6 cellular contexts compared by ENCODE assay signal in genomic region chr3:49454898-49455681, GRCh38. TPM values are rescaled to one million over a fixed set of nuclear protein-coding genes. Genes with fewer than 3 reads are reported as not detected.
DNase-seq lines count a peak whose midpoint lies in the region; ATAC-seq lines count a peak whose summit lies in the region.
"Had no signal": no experiment of that assay in that cellular context is flagged by ENCODE, and none has a peak within 500 bp of the region (broad histone marks: within the 10 kb centered on the region; RNA-seq: fewer than 3 reads in every experiment).

No MANE protein-coding gene starts in this region.

- H3K9me3 Mint-ChIP-seq in natural killer cell treated with Interleukin-12 subunit alpha and Interleukin-12 subunit beta and Interleukin-15 and Interleukin-18, amount 100 ng/mL, for 72 hours, result no peaks in the 10 kb centered on the region

- ATAC-seq in natural killer cell treated with Interleukin-12 subunit alpha and Interleukin-12 subunit beta and Interleukin-15 and Interleukin-18, amount 100 ng/mL, for 72 hours, result no peak
- ATAC-seq in left colon, result no peak

- intact Hi-C loops in left colon (cut with DNase I, micrococcal nuclease), result no loop called here

- H3K27ac Mint-ChIP-seq in natural killer cell treated with Interleukin-12 subunit alpha and Interleukin-12 subunit beta and Interleukin-15 and Interleukin-18, amount 100 ng/mL, for 72 hours, result no peak overlapping the region

- no peaks in the 10 kb centered on the region for H3K36me3 Mint-ChIP-seq in natural killer cell treated with Interleukin-12 subunit alpha and Interleukin-12 subunit beta and Interleukin-15 and Interleukin-18, amount 100 ng/mL, for 72 hours

- no peaks in the 10 kb centered on the region for H3K27me3 Mint-ChIP-seq in natural killer cell treated with Interleukin-12 subunit alpha and Interleukin-12 subunit beta and Interleukin-15 and Interleukin-18, amount 100 ng/mL, for 72 hours

- no peaks in the 10 kb centered on the region for H3K4me1 Mint-ChIP-seq in natural killer cell treated with Interleukin-12 subunit alpha and Interleukin-12 subunit beta and Interleukin-15 and Interleukin-18, amount 100 ng/mL, for 72 hours (ENCODE audit: low read depth in 2 of 2)

- H3K9me3 ChIP-seq in subcutaneous abdominal adipose tissue (ENCODE audit: control insufficient read depth in 5 of 5, low read length in 5 of 5), result no peaks in the 10 kb centered on the region
- H3K9me3 ChIP-seq: spleen had no signal

- H3K4me3 Mint-ChIP-seq in natural killer cell treated with Interleukin-12 subunit alpha and Interleukin-12 subunit beta and Interleukin-15 and Interleukin-18, amount 100 ng/mL, for 72 hours, result no peak overlapping the region

- DNase-seq in SK-N-DZ (ENCODE audit: low spot score) (peak; percentile 51), iPS-NIHi7 (ENCODE audit: extremely low spot score) (peak; percentile 8), left colon (no peak)
- DNase-seq in natural killer cell treated with Interleukin-12 subunit alpha and Interleukin-12 subunit beta and Interleukin-15 and Interleukin-18, amount 100 ng/mL, for 72 hours (ENCODE audit: low spot score), result no peak
- DNase-seq: spleen had no signal

- peaks cover 8 to 16% (median 15%) of the 10 kb centered on the region in 5 donors for H3K4me1 ChIP-seq in subcutaneous abdominal adipose tissue (ENCODE audit: control insufficient read depth in 5 of 5, insufficient read depth in 5 of 5, low read length in 5 of 5)
- H3K4me1 ChIP-seq: spleen had no signal

- peak overlapping the region in 2 of 5 donors; percentile 13 to 25 for H3K4me3 ChIP-seq in subcutaneous abdominal adipose tissue (ENCODE audit: low read depth in 1 of 5, low read length in 5 of 5)
- H3K4me3 ChIP-seq: spleen had no signal

- peak overlapping the region in 2 of 5 donors; percentile 35 to 45 for H3K9ac ChIP-seq in subcutaneous abdominal adipose tissue (ENCODE audit: low read length in 5 of 5)

- H3K27ac ChIP-seq in subcutaneous abdominal adipose tissue (ENCODE audit: low read depth, low read length), result peak overlapping the region; percentile 24

- H3K27me3 ChIP-seq in subcutaneous abdominal adipose tissue (ENCODE audit: control insufficient read depth in 5 of 5, insufficient read depth in 4 of 5, low read length in 5 of 5), result no peaks in the 10 kb centered on the region
- H3K27me3 ChIP-seq: spleen had no signal

- H3K36me3 ChIP-seq in subcutaneous abdominal adipose tissue (ENCODE audit: control insufficient read depth in 5 of 5, insufficient read depth in 5 of 5, low read length in 5 of 5), result no peaks in the 10 kb centered on the region
- H3K36me3 ChIP-seq: spleen had no signal

RNA-seq across cellular contexts. Expression of gene DAG1, which starts 15.0 kb away (rescaled TPM):
- polyA plus RNA-seq in SK-N-DZ (2014; cell fraction: cytosol; rRNA removed), result 22.4 and 28.7 TPM in 2 replicates
- 16.3 and 19.0 TPM in 2 replicates for polyA plus RNA-seq in SK-N-DZ (2014; cell fraction: nucleus; rRNA removed)
- total RNA-seq in natural killer cell treated with Interleukin-12 subunit alpha and Interleukin-12 subunit beta and Interleukin-15 and Interleukin-18, amount 100 ng/mL, for 72 hours, result 10 to 100 TPM; 22.0 to 27.8 TPM
- total RNA-seq in left colon, result 100 to 1,000 TPM in 1 of 2 donors, 10 to 100 TPM in 1; 88.3 to 107 TPM

RNA-seq across cellular contexts. Expression of gene NICN1, which starts 26.0 kb away (rescaled TPM):
- polyA plus RNA-seq in SK-N-DZ (2014; cell fraction: cytosol; rRNA removed), result 6.7 and 8.0 TPM in 2 replicates
- 41.9 and 49.9 TPM in 2 replicates for polyA plus RNA-seq in SK-N-DZ (2014; cell fraction: nucleus; rRNA removed)
- total RNA-seq in natural killer cell treated with Interleukin-12 subunit alpha and Interleukin-12 subunit beta and Interleukin-15 and Interleukin-18, amount 100 ng/mL, for 72 hours, result 10 to 100 TPM; 10.6 to 14.9 TPM
- 10 to 100 TPM in 1 of 2 donors, 1 to 10 TPM in 1; 9.6 to 11.9 TPM for total RNA-seq in left colon

RNA-seq across cellular contexts. Expression of gene AMT, which starts 32.8 kb away (rescaled TPM):
- polyA plus RNA-seq in SK-N-DZ (2014; cell fraction: cytosol; rRNA removed), result 25.3 and 29.1 TPM in 2 replicates
- polyA plus RNA-seq in SK-N-DZ (2014; cell fraction: nucleus; rRNA removed), result 46.0 and 58.1 TPM in 2 replicates
- 1 to 10 TPM; 4.4 to 6.0 TPM for total RNA-seq in natural killer cell treated with Interleukin-12 subunit alpha and Interleukin-12 subunit beta and Interleukin-15 and Interleukin-18, amount 100 ng/mL, for 72 hours
- 10 to 100 TPM; 21.5 to 24.7 TPM for total RNA-seq in left colon

RNA-seq across cellular contexts. Expression of gene TCTA, which starts 42.9 kb away (rescaled TPM):
- 13.0 and 15.2 TPM in 2 replicates for polyA plus RNA-seq in SK-N-DZ (2014; cell fraction: cytosol; rRNA removed)
- polyA plus RNA-seq in SK-N-DZ (2014; cell fraction: nucleus; rRNA removed), result 1.9 and 5.5 TPM in 2 replicates
- 10 to 100 TPM; 20.5 to 21.1 TPM for total RNA-seq in natural killer cell treated with Interleukin-12 subunit alpha and Interleukin-12 subunit beta and Interleukin-15 and Interleukin-18, amount 100 ng/mL, for 72 hours
- 10 to 100 TPM; 39.5 to 41.7 TPM for total RNA-seq in left colon

RNA-seq across cellular contexts. Expression of gene RHOA, which starts 43.3 kb away (rescaled TPM):
- polyA plus RNA-seq in SK-N-DZ (2014; cell fraction: cytosol; rRNA removed), result 289 and 303 TPM in 2 replicates
- polyA plus RNA-seq in SK-N-DZ (2014; cell fraction: nucleus; rRNA removed), result 135 and 139 TPM in 2 replicates
- 100 to 1,000 TPM; 436 to 448 TPM for total RNA-seq in natural killer cell treated with Interleukin-12 subunit alpha and Interleukin-12 subunit beta and Interleukin-15 and Interleukin-18, amount 100 ng/mL, for 72 hours
- 100 to 1,000 TPM; 466 to 477 TPM for total RNA-seq in left colon

Comparison
In these comparisons a context has a peak if more than half of its experiments do, and no peak if none do; other contexts are left out.
1. DNase-seq: peak in SK-N-DZ (single experiment) and iPS-NIHi7 (single experiment); none in natural killer cell treated with Interleukin-12 subunit alpha and Interleukin-12 subunit beta and Interleukin-15 and Interleukin-18, amount 100 ng/mL, for 72 hours (single experiment) and left colon (0 of 2).